16 cellular contexts compared by ENCODE assay signal in the genomic region with DNA sequence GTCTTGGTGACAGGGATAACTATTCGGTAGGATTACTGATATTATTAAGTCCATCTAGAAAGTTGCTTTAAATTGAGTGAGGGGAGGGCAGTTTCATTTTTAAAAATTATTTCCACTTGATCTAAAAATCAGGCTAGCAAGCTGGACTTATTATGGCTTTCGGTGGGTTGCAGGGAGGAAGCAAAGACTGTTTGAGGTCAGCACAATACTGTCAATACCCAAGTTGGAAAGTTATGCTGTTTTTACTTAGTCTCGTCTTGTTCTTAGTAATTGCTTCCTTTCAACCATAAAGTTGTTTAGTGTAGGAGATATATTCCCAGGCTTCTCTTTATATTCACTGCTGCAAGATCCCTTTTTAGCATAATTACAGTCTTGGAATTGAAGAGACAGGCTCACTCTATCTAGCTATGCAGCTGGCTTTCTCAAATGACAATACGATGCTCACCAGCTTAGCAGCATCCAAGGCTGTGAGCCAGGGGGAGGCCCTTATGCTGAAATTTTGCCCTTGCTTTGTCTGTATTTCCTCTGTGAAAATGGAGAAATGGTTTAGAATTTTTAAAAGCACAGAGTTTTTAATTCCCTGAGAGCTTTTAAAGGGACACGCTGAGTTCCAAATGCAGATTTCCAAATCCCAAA.
"Had no signal": no experiment of that assay in that cellular context is flagged by ENCODE, and none has a peak within 500 bp of the region (broad histone marks: within the 10 kb centered on the region; RNA-seq: fewer than 3 reads in every experiment).

No MANE protein-coding gene starts in this region.

- FAIRE-seq: endometrium had no signal

- ATAC-seq: activated CD8-positive, alpha-beta T cell treated with anti-CD3 and anti-CD28 coated beads for 36 hours; activated T-cell treated with anti-CD3 and anti-CD28 coated beads, Interleukin-2, amount 50 U/mL, for 72 hours; SK-N-SH treated with all-trans-retinoic acid at 6 μM for 48 hours; stimulated activated naive CD8-positive, alpha-beta T cell treated with anti-CD3 and anti-CD28 coated beads, Interleukin-15, Interleukin-2, amounts not matched to agents 100 U/mL and 50 U/mL, for 24 hours had no signal

- H3K9me3 Mint-ChIP-seq: activated B cell treated with CpG ODN at 0.5 μM for 24 hours; activated CD8-positive, alpha-beta T cell treated with anti-CD3 and anti-CD28 coated beads for 36 hours; activated T-cell treated with anti-CD3 and anti-CD28 coated beads, Interleukin-2, amount 50 U/mL, for 72 hours; type B pancreatic cell had no signal

- H3K9me3 ChIP-seq: colonic mucosa, right atrium auricular region, suprapubic skin had no signal

- H3K27ac ChIP-seq: colonic mucosa, right atrium auricular region, skin epidermis, suprapubic skin had no signal

- DNase-seq: activated B cell treated with CpG ODN at 0.5 μM for 24 hours; activated CD4-positive, alpha-beta T cell treated with anti-CD3 and anti-CD28 coated beads for 48 hours; activated CD8-positive, alpha-beta memory T cell treated with anti-CD3 and anti-CD28 coated beads, Interleukin-2, amount 50 U/mL, for 4 hours; activated CD8-positive, alpha-beta T cell treated with anti-CD3 and anti-CD28 coated beads for 36 hours; activated gamma-delta T cell; activated T-cell treated with anti-CD3 and anti-CD28 coated beads, Interleukin-2, amount 50 U/mL, for 72 hours; amniotic stem cell; colonic mucosa; stimulated activated naive CD8-positive, alpha-beta T cell treated with anti-CD3 and anti-CD28 coated beads, Interleukin-15, Interleukin-2, amounts not matched to agents 100 U/mL and 50 U/mL, for 24 hours had no signal

- H3K4me3 Mint-ChIP-seq: activated B cell treated with CpG ODN at 0.5 μM for 24 hours; activated CD8-positive, alpha-beta T cell treated with anti-CD3 and anti-CD28 coated beads for 36 hours; activated naive CD8-positive, alpha-beta T cell; activated T-cell treated with anti-CD3 and anti-CD28 coated beads, Interleukin-2, amount 50 U/mL, for 72 hours; type B pancreatic cell had no signal

- H3K4me1 ChIP-seq: colonic mucosa, right atrium auricular region, suprapubic skin had no signal

- H3K4me3 ChIP-seq: colonic mucosa, right atrium auricular region, skin epidermis, suprapubic skin had no signal

- H3K36me3 Mint-ChIP-seq: activated naive CD8-positive, alpha-beta T cell; type B pancreatic cell had no signal

- H3K27ac Mint-ChIP-seq: activated B cell treated with CpG ODN at 0.5 μM for 24 hours; activated CD8-positive, alpha-beta T cell treated with anti-CD3 and anti-CD28 coated beads for 36 hours; activated naive CD8-positive, alpha-beta T cell; activated T-cell treated with anti-CD3 and anti-CD28 coated beads, Interleukin-2, amount 50 U/mL, for 72 hours; type B pancreatic cell had no signal

- H3K4me1 Mint-ChIP-seq: activated B cell treated with CpG ODN at 0.5 μM for 24 hours had no signal

- H3K27me3 ChIP-seq: colonic mucosa, right atrium auricular region, suprapubic skin had no signal

- H3K36me3 ChIP-seq: colonic mucosa, right atrium auricular region, suprapubic skin had no signal
